Comparison of ENCODE assay signal across 20 cellular contexts in genomic region chrX:108494416-108495095, GRCh38. TPM values are rescaled to one million over a fixed set of nuclear protein-coding genes. Genes with fewer than 3 reads are reported as not detected.
"Had no signal": no experiment of that assay in that cellular context is flagged by ENCODE, and none has a peak within 500 bp of the region (broad histone marks: within the 10 kb centered on the region; RNA-seq: fewer than 3 reads in every experiment).

No MANE protein-coding gene starts in this region.

- H3K4me1 ChIP-seq: colonic mucosa, heart left ventricle, spleen, testis, upper lobe of right lung had no signal

- H3K9me3 ChIP-seq: colonic mucosa, heart left ventricle, spleen, testis, upper lobe of right lung had no signal

- H3K36me3 ChIP-seq: colonic mucosa, heart left ventricle, spleen, upper lobe of right lung had no signal

- DNase-seq: activated CD4-positive, alpha-beta T cell treated with anti-CD3 and anti-CD28 coated beads, Interleukin-2, amount 50 U/mL, for 48 hours; activated CD4-positive, CD25-positive, alpha-beta regulatory T cell treated with anti-CD3 and anti-CD28 coated beads, Interleukin-2, amount 50 U/mL, for 72 hours; activated effector memory CD4-positive, alpha-beta T cell treated with anti-CD3 and anti-CD28 coated beads, Interleukin-2, amount 50 U/mL, for 16 hours; activated T-cell treated with anti-CD3 and anti-CD28 coated beads, Interleukin-2, amount 50 U/mL, for 24 hours; colonic mucosa; heart left ventricle; left colon; spleen; stimulated activated naive CD8-positive, alpha-beta T cell treated with anti-CD3 and anti-CD28 coated beads, Interleukin-15, amount 100 ng/mL, for 72 hours; T-helper 1 cell; T1000; testis; upper lobe of right lung had no signal

- H3K4me3 ChIP-seq: colonic mucosa, heart left ventricle, spleen, testis, upper lobe of right lung had no signal

- H3K27ac ChIP-seq: colonic mucosa, heart left ventricle, spleen, testis, upper lobe of right lung had no signal

- FAIRE-seq: bronchial epithelial cell, endometrium, frontal cortex had no signal

- ATAC-seq: activated naive CD4-positive, alpha-beta T cell treated with anti-CD3 and anti-CD28 coated beads, Interleukin-2, amount 50 U/mL, for 72 hours; heart left ventricle; left colon; sciatic nerve; SK-N-SH treated with all-trans-retinoic acid at 6 μM for 48 hours; stimulated activated naive CD8-positive, alpha-beta T cell treated with anti-CD3 and anti-CD28 coated beads, Interleukin-15, amount 100 ng/mL, for 72 hours; upper lobe of right lung had no signal

RNA-seq across cellular contexts. Expression of gene COL4A5, which starts 54.9 kb away (rescaled TPM):
- total RNA-seq: activated naive CD4-positive, alpha-beta T cell treated with anti-CD3 and anti-CD28 coated beads, Interleukin-2, amount 50 U/mL, for 72 hours had no signal

RNA-seq across cellular contexts. Expression of gene COL4A6, which starts 56.3 kb away (rescaled TPM):
- total RNA-seq: activated naive CD4-positive, alpha-beta T cell treated with anti-CD3 and anti-CD28 coated beads, Interleukin-2, amount 50 U/mL, for 72 hours; osteoblast had no signal
